Comparison of ENCODE assay signal across 8 cellular contexts in genomic region chr6:95431637-95432228, GRCh38.
A peak's percentile ranks its signal among the peaks of the same experiment; 100 is the strongest.
DNase-seq lines count a peak whose midpoint lies in the region; ATAC-seq lines count a peak whose summit lies in the region.

No MANE protein-coding gene starts in this region.

- POLR2A ChIA-PET in activated CD4-positive, alpha-beta T cell treated with anti-CD3 and anti-CD28 coated beads for 36 hours (lab: Charles Lee), result no interaction called here

- H3K36me3 ChIP-seq in aorta (ENCODE audit: control insufficient read depth in 1 of 2, insufficient read depth in 2 of 2, low read length in 1 of 2), result no peaks in the 10 kb centered on the region

- no peak overlapping the region for H3K27ac ChIP-seq in aorta (ENCODE audit: low read depth in 1 of 2, low read length in 2 of 2)

- CTCF ChIA-PET in activated CD4-positive, alpha-beta T cell treated with anti-CD3 and anti-CD28 coated beads for 36 hours (lab: Charles Lee), result no interaction called here

- no peak overlapping the region for H3K4me3 Mint-ChIP-seq in activated CD4-positive, alpha-beta T cell treated with anti-CD3 and anti-CD28 coated beads for 36 hours

- 42 to 46% methylated on average over 2 of the region's 2 CpGs for WGBS in aorta, 2 donors

- H3K4me1 ChIP-seq in aorta (ENCODE audit: control insufficient read depth in 1 of 2, insufficient read depth in 2 of 2, low read length in 2 of 2), result no peaks in the 10 kb centered on the region

- no peaks in the 10 kb centered on the region for H3K27me3 ChIP-seq in aorta (ENCODE audit: control insufficient read depth in 1 of 2, insufficient read depth in 2 of 2, low read length in 1 of 2)

- peak; percentile 45 for DNase-seq in DMS153 treated with DMSO at 0.1 percent for 48 hours (lab: John Stamatoyannopoulos, UW; ENCODE audit: unreplicated experiment)
- peak; percentile 52 for DNase-seq in NCI-H1694 (lab: John Stamatoyannopoulos, UW)
- peak; percentile 59 for DNase-seq in activated CD4-positive, alpha-beta T cell treated with anti-CD3 and anti-CD28 coated beads for 36 hours
- peak; percentile 46 for DNase-seq in fibroblast of peridontal ligament (ENCODE audit: extremely low read depth)
- peak; percentile 43 for DNase-seq in pons (ENCODE audit: low spot score)
- no peak for DNase-seq in aorta

- no peaks in the 10 kb centered on the region for H3K4me1 Mint-ChIP-seq in activated CD4-positive, alpha-beta T cell treated with anti-CD3 and anti-CD28 coated beads for 36 hours

- H3K36me3 Mint-ChIP-seq in activated CD4-positive, alpha-beta T cell treated with anti-CD3 and anti-CD28 coated beads for 36 hours (ENCODE audit: low read depth), result no peaks in the 10 kb centered on the region

- H3K9me3 ChIP-seq in aorta (ENCODE audit: control insufficient read depth, low read length), result no peaks in the 10 kb centered on the region

- no peaks in the 10 kb centered on the region for H3K9me3 Mint-ChIP-seq in activated CD4-positive, alpha-beta T cell treated with anti-CD3 and anti-CD28 coated beads for 36 hours (ENCODE audit: low read depth)

- H3K27ac Mint-ChIP-seq in activated CD4-positive, alpha-beta T cell treated with anti-CD3 and anti-CD28 coated beads for 36 hours, result no peak overlapping the region

- H3K27me3 Mint-ChIP-seq in activated CD4-positive, alpha-beta T cell treated with anti-CD3 and anti-CD28 coated beads for 36 hours, result no peaks in the 10 kb centered on the region

- intact Hi-C loops in activated CD4-positive, alpha-beta T cell treated with anti-CD3 and anti-CD28 coated beads for 36 hours (cut with DNase I, micrococcal nuclease), result loop anchor here (2.0 to 5.0 kb wide), 5 partner anchors 389 to 1626 kb away; no protein-coding TSS in a partner anchor
- intact Hi-C loops in aorta (cut with DNase I), result no loop called here

- H3K4me3 ChIP-seq in aorta (ENCODE audit: low read length in 2 of 2), result no peak overlapping the region

- peak; percentile 71 for ATAC-seq in GM21390 (IDR thresholded peaks at IDR 0.05; ENCODE audit: unreplicated experiment)
- ATAC-seq in activated CD4-positive, alpha-beta T cell treated with anti-CD3 and anti-CD28 coated beads for 36 hours, result no peak
- no peak for ATAC-seq in aorta (ENCODE audit: low FRiP score)
- ATAC-seq in HG03135 (IDR thresholded peaks at IDR 0.05; ENCODE audit: unreplicated experiment), result no peak

Comparison
In these comparisons a context has a peak if more than half of its experiments do, and no peak if none do; other contexts are left out.
1. DNase-seq: peak in DMS153 treated with DMSO at 0.1 percent for 48 hours (single experiment), NCI-H1694 (single experiment), activated CD4-positive, alpha-beta T cell treated with anti-CD3 and anti-CD28 coated beads for 36 hours (single experiment), fibroblast of peridontal ligament (single experiment) and pons (single experiment); none in aorta (0 of 2).
2. intact Hi-C loops: an anchor here in activated CD4-positive, alpha-beta T cell treated with anti-CD3 and anti-CD28 coated beads for 36 hours (2.0 to 5.0 kb wide); none called in aorta.